9 cellular contexts compared by ENCODE assay signal in the genomic region with DNA sequence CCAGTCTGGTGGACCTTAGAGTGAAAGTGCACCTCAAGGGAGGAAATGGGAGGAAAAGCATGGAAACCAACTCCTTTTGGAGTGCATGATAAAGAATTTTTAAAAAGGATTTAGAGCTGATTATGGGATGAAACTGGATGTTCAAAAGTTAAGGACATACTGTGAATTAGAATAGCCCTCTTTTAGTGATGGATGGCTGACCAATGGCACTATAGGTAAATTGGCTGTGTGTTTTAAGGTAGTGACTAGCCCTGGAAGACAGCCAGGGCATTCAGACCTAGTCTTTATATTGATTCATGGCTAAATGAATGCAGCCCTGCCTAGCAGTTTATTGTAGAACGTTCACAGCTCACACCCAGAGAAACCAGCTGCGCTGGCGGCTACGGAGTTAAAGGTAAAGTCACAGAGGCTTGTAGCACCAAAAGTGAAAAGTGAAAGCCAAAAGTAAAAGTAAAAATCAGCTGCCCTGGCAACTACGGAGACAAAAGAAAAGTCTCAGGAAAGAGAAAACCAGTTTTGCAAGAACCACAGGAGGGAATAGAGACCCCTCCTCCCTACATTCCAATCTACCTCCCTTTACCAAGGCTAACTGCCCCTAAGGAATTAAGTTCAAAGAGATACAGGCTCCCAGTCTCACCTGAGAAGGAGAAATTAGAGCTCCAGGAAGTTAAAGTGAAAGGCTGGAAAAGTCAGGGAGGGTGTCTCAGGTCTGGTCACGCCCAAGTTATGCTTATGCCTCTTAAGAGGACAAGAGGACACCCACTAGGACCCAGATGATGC. TPM values are rescaled to one million over a fixed set of nuclear protein-coding genes. Genes with fewer than 3 reads are reported as not detected.
DNase-seq lines count a peak whose midpoint lies in the region; ATAC-seq, FAIRE-seq and TF ChIP-seq lines count a peak whose summit lies in the region.
"Had no signal": no experiment of that assay in that cellular context is flagged by ENCODE, and none has a peak within 500 bp of the region (broad histone marks: within the 10 kb centered on the region; RNA-seq: fewer than 3 reads in every experiment).

No MANE protein-coding gene starts in this region.

- peak overlapping the region; percentile 85 to 95 (median 90) for H3K4me3 Mint-ChIP-seq in naive B cell

- DNase-seq in GM06990 (ENCODE audit: extremely low read depth, insufficient read length), result no peak
- peak; percentile 32 for DNase-seq in SW480 (ENCODE audit: low spot score)
- no peak for DNase-seq in epithelial cell of prostate (ENCODE audit: low read depth, low spot score)
- DNase-seq in naive B cell, result peak; percentile 50
- DNase-seq in uterus, result peak; percentile 24 to 62
- DNase-seq in OCI-M2 (lab: John Stamatoyannopoulos, UW; ENCODE audit: unreplicated experiment), result no peak
- no peak for DNase-seq in urothelium cell line (ENCODE audit: low spot score)

- H3K9me3 ChIP-seq in uterus, result no peaks in the 10 kb centered on the region

- H3K4me3 ChIP-seq in GM06990 (replicated peaks; ENCODE audit: low read depth, low read length) (peak overlapping the region; percentile 36; the same call in 1 of the 2 replicates), uterus (peak overlapping the region; percentile 39 to 78)

- H3K4me1 ChIP-seq in uterus, result peaks cover 0 to 4% of the 10 kb centered on the region in 2 donors

- intact Hi-C loops in uterus (cut with DNase I; ENCODE audit: low total_unique reads), result no loop called here

- H3K36me3 Mint-ChIP-seq in naive B cell, result peaks cover 0 to 2% of the 10 kb centered on the region in 2 donors

- H3K27ac Mint-ChIP-seq in naive B cell, result peak overlapping the region; percentile 94 to 98 (median 96)

- H3K36me3 ChIP-seq in GM06990 (ENCODE audit: control insufficient read depth, insufficient read depth, low read length) (no peaks in the 10 kb centered on the region), uterus (no peaks in the 10 kb centered on the region)

- ATAC-seq in HG03064 (IDR thresholded peaks at IDR 0.05; ENCODE audit: low read depth, unreplicated experiment) (peak; percentile 60), naive B cell (ENCODE audit: low read depth in 2 of 2) (peak; percentile 67 to 75)

- no peaks in the 10 kb centered on the region for H3K27me3 Mint-ChIP-seq in naive B cell

- H3K27me3 ChIP-seq in GM06990 (replicated peaks; ENCODE audit: control insufficient read depth, insufficient read depth, low read length), result no peaks in the 10 kb centered on the region
- H3K27me3 ChIP-seq in uterus, result no peaks in the 10 kb centered on the region

- H3K9me3 Mint-ChIP-seq in naive B cell, result no peaks in the 10 kb centered on the region

- TF ChIP-seq CTCF in GM06990 (IDR thresholded peaks at IDR 0.05; ENCODE audit: insufficient read depth, low read length, poor library complexity, severe bottlenecking) (no peak), uterus (IDR thresholded peaks at IDR 0.05) (no peak)

- FAIRE-seq in urothelium cell line (lab: Jason Lieb, UNC), result no peak

- H3K27ac ChIP-seq in epithelial cell of prostate (peak overlapping the region; percentile 53), uterus (peak overlapping the region; percentile 89 to 94)

- no peak for TF ChIP-seq POLR2A in uterus (IDR thresholded peaks at IDR 0.05)

- H3K4me1 Mint-ChIP-seq in naive B cell, result peaks cover 37 to 61% (median 48%) of the 10 kb centered on the region in 3 donors

RNA-seq across cellular contexts. Expression of a gene that starts 21.8 kb away (rescaled TPM):
- 1 to 10 TPM in 2 of 6 donors, under 1 TPM in 3, not detected in 1; 0.25 to 1.1 (median 0.85) TPM for polyA plus RNA-seq in naive B cell (ENCODE audit: low read depth in 6 of 6)
- 1 to 10 TPM in 2 of 4 donors, under 1 TPM in 2; 0.14 to 4.7 (median 1.9) TPM for total RNA-seq in uterus
- total RNA-seq: HT1080 had no signal

Comparison
In these comparisons a context has a peak if more than half of its experiments do, and no peak if none do; other contexts are left out.
1. DNase-seq: peak in SW480 (single experiment), naive B cell (single experiment) and uterus (2 of 2); none in GM06990 (single experiment), epithelial cell of prostate (single experiment), OCI-M2 (single experiment) and urothelium cell line (single experiment).